19 cellular contexts compared by ENCODE assay signal in the genomic region with DNA sequence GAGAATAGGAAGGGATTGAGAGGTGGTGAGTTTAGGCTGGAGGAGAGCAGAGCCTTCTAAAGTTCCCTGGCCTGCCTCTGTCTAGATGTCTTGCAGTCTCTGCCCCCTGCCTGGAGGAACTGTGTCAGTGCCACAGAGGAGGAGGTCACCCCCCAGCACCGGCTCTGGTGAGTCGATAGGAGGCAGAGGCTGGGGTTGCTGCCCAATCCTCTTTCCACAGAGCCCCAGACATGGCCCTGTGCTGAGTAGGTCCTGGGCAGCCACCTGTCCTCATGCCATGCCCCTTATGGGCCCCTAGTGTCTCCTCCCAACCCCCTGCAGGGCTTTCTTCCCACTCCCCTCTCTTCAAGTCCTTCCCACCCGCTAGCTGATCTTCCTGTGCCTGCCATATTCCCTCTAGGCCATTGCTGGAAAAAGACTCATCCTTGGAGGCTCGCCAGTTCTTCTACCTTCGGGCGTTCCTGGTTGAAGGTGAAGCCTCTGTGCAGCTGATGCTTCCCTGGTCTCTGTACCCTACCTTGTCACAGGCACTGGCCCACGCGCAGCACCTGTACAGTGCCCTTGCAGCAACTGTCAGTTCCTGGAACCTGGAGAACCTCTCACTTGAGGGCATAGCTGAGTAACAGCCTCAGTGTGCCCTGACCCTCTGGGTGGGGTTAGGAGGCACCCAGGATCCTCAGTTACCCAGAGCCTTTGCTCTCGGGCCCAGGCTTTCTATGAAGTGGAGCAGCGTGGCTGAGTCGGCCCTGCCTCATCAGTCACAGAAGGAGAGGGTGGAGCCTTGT. TPM values are rescaled to one million over a fixed set of nuclear protein-coding genes. Genes with fewer than 3 reads are reported as not detected.
DNase-seq lines count a peak whose midpoint lies in the region; ATAC-seq and TF ChIP-seq lines count a peak whose summit lies in the region.
"Had no signal": no experiment of that assay in that cellular context is flagged by ENCODE, and none has a peak within 500 bp of the region (broad histone marks: within the 10 kb centered on the region; RNA-seq: fewer than 3 reads in every experiment).

No MANE protein-coding gene starts in this region.

- no peak overlapping the region for H2AFZ ChIP-seq in osteoblast (ENCODE audit: low read length)

- H3K4me1 ChIP-seq in osteoblast (ENCODE audit: insufficient read depth, low read length) = no peaks in the 10 kb centered on the region

- H3K4me2 ChIP-seq in osteoblast (ENCODE audit: insufficient read depth, low read length) = no peak overlapping the region

- H3K27me3 ChIP-seq in osteoblast (ENCODE audit: insufficient read depth, low read length) = no peaks in the 10 kb centered on the region

- no peaks in the 10 kb centered on the region for H3K79me2 ChIP-seq in osteoblast (ENCODE audit: insufficient read depth, low read length)

- H3K36me3 Mint-ChIP-seq in activated CD4-positive, alpha-beta T cell treated with anti-CD3 and anti-CD28 coated beads, Interleukin-2, amount 10 ng/mL, durations not matched to agents 7 days and 5 days (ENCODE audit: low read depth) = peaks cover 11% of the 10 kb centered on the region
- peaks cover 24% of the 10 kb centered on the region for H3K36me3 Mint-ChIP-seq in stimulated activated naive CD8-positive, alpha-beta T cell treated with anti-CD3 and anti-CD28 coated beads, Interleukin-15, Interleukin-2, amounts not matched to agents 100 ng/mL and 50 ng/mL, for 24 hours (ENCODE audit: low read depth)

- H3K36me3 ChIP-seq in osteoblast (ENCODE audit: insufficient read depth, low read length) = peaks cover 9% of the 10 kb centered on the region

- no peak overlapping the region for H3K4me3 Mint-ChIP-seq in activated CD4-positive, alpha-beta T cell treated with anti-CD3 and anti-CD28 coated beads, Interleukin-2, amount 10 ng/mL, durations not matched to agents 7 days and 5 days
- no peak overlapping the region for H3K4me3 Mint-ChIP-seq in stimulated activated naive CD8-positive, alpha-beta T cell treated with anti-CD3 and anti-CD28 coated beads, Interleukin-15, Interleukin-2, amounts not matched to agents 100 ng/mL and 50 ng/mL, for 24 hours

- H4K20me1 ChIP-seq in osteoblast (ENCODE audit: insufficient read depth, low read length) = no peaks in the 10 kb centered on the region

- CTCF ChIA-PET in activated CD4-positive, alpha-beta T cell treated with anti-CD3 and anti-CD28 coated beads, Interleukin-2, amount 10 ng/mL, durations not matched to agents 7 days and 5 days (lab: Charles Lee) = interaction anchor here (0.9 to 1.3 kb wide), 2 partner anchors 9 to 116 kb away, joined by 3 read pairs; a partner anchor contains a TSS

- no peaks in the 10 kb centered on the region for H3K9me3 ChIP-seq in osteoblast (ENCODE audit: low read depth, low read length)

- no peak for DNase-seq in activated CD4-positive, alpha-beta T cell treated with anti-CD3 and anti-CD28 coated beads, Interleukin-2, amount 10 ng/mL, durations not matched to agents 7 days and 5 days
- DNase-seq in activated CD4-positive, alpha-beta T cell treated with anti-CD3 and anti-CD28 coated beads for 48 hours = no peak
- DNase-seq in stimulated activated naive CD8-positive, alpha-beta T cell treated with anti-CD3 and anti-CD28 coated beads, Interleukin-15, Interleukin-2, amounts not matched to agents 100 U/mL and 50 U/mL, for 24 hours = no peak
- DNase-seq in osteoblast (ENCODE audit: insufficient read length, low spot score, missing footprints) (peak; percentile 59), SIG-M5 treated with dmso at 0.1 percent for 504 hours (lab: John Stamatoyannopoulos, UW; ENCODE audit: unreplicated experiment) (no peak), hypothalamus (lab: John Stamatoyannopoulos, UW) (no peak), HCEC 1CT (no peak)
- DNase-seq: ACHN, Kasumi-1, NCI-H1417, NCI-H1694 treated with DMSO at 0.1 percent for 48 hours, NCI-H446, NCI-H526, OCI-M1, SHP77 had no signal

- peaks cover 10% of the 10 kb centered on the region for H3K4me1 Mint-ChIP-seq in activated CD4-positive, alpha-beta T cell treated with anti-CD3 and anti-CD28 coated beads, Interleukin-2, amount 10 ng/mL, durations not matched to agents 7 days and 5 days
- peaks cover 15% of the 10 kb centered on the region for H3K4me1 Mint-ChIP-seq in stimulated activated naive CD8-positive, alpha-beta T cell treated with anti-CD3 and anti-CD28 coated beads, Interleukin-15, Interleukin-2, amounts not matched to agents 100 ng/mL and 50 ng/mL, for 24 hours (ENCODE audit: low read depth)

- POLR2A ChIA-PET in activated CD4-positive, alpha-beta T cell treated with anti-CD3 and anti-CD28 coated beads, Interleukin-2, amount 10 ng/mL, durations not matched to agents 7 days and 5 days (lab: Charles Lee) = no interaction called here

- H3K27ac Mint-ChIP-seq in activated CD4-positive, alpha-beta T cell treated with anti-CD3 and anti-CD28 coated beads, Interleukin-2, amount 10 ng/mL, durations not matched to agents 7 days and 5 days = peak overlapping the region; percentile 5
- peak overlapping the region; percentile 23 for H3K27ac Mint-ChIP-seq in stimulated activated naive CD8-positive, alpha-beta T cell treated with anti-CD3 and anti-CD28 coated beads, Interleukin-15, Interleukin-2, amounts not matched to agents 100 ng/mL and 50 ng/mL, for 24 hours

- no peak overlapping the region for H3K27ac ChIP-seq in osteoblast (ENCODE audit: low read depth, low read length)
- H3K27ac ChIP-seq: 22Rv1, C4-2B, SK-N-MC had no signal

- no peak overlapping the region for H3K4me3 ChIP-seq in osteoblast (ENCODE audit: insufficient read depth, low read length)
- H3K4me3 ChIP-seq: SK-N-MC had no signal

- no peak for TF ChIP-seq CTCF in osteoblast (IDR thresholded peaks at IDR 0.05; ENCODE audit: extremely low read depth, low read depth, low read length)

- H3K9me3 Mint-ChIP-seq in activated CD4-positive, alpha-beta T cell treated with anti-CD3 and anti-CD28 coated beads, Interleukin-2, amount 10 ng/mL, durations not matched to agents 7 days and 5 days = no peaks in the 10 kb centered on the region
- no peaks in the 10 kb centered on the region for H3K9me3 Mint-ChIP-seq in stimulated activated naive CD8-positive, alpha-beta T cell treated with anti-CD3 and anti-CD28 coated beads, Interleukin-15, Interleukin-2, amounts not matched to agents 100 ng/mL and 50 ng/mL, for 24 hours

- ATAC-seq in stimulated activated naive CD8-positive, alpha-beta T cell treated with anti-CD3 and anti-CD28 coated beads, Interleukin-15, Interleukin-2, amounts not matched to agents 100 U/mL and 50 U/mL, for 24 hours = no peak

- H3K27me3 Mint-ChIP-seq in activated CD4-positive, alpha-beta T cell treated with anti-CD3 and anti-CD28 coated beads, Interleukin-2, amount 10 ng/mL, durations not matched to agents 7 days and 5 days = no peaks in the 10 kb centered on the region
- H3K27me3 Mint-ChIP-seq in stimulated activated naive CD8-positive, alpha-beta T cell treated with anti-CD3 and anti-CD28 coated beads, Interleukin-15, Interleukin-2, amounts not matched to agents 100 ng/mL and 50 ng/mL, for 24 hours = no peaks in the 10 kb centered on the region

RNA-seq across cellular contexts. Expression of a gene that starts 13.2 kb away (rescaled TPM):
- not detected for total RNA-seq in activated CD4-positive, alpha-beta T cell treated with anti-CD3 and anti-CD28 coated beads, Interleukin-2, amount 10 ng/mL, durations not matched to agents 7 days and 5 days
- 2.5 and 3.8 TPM in 2 replicates for total RNA-seq in osteoblast

RNA-seq across cellular contexts. Expression of a gene that starts 16.6 kb away (rescaled TPM):
- total RNA-seq in activated CD4-positive, alpha-beta T cell treated with anti-CD3 and anti-CD28 coated beads, Interleukin-2, amount 10 ng/mL, durations not matched to agents 7 days and 5 days = 10 to 100 TPM; 35.3 to 40.3 TPM
- 19.4 and 22.1 TPM in 2 replicates for total RNA-seq in osteoblast

RNA-seq across cellular contexts. Expression of a gene that starts 42.2 kb away (rescaled TPM):
- total RNA-seq in activated CD4-positive, alpha-beta T cell treated with anti-CD3 and anti-CD28 coated beads, Interleukin-2, amount 10 ng/mL, durations not matched to agents 7 days and 5 days = not detected
- under 0.01 and 0.29 TPM in 2 replicates for total RNA-seq in osteoblast

RNA-seq across cellular contexts. Expression of a gene that starts 42.9 kb away (rescaled TPM):
- total RNA-seq in activated CD4-positive, alpha-beta T cell treated with anti-CD3 and anti-CD28 coated beads, Interleukin-2, amount 10 ng/mL, durations not matched to agents 7 days and 5 days = not detected
- total RNA-seq in osteoblast = 60.4 and 65.9 TPM in 2 replicates
